In the genomic region with DNA sequence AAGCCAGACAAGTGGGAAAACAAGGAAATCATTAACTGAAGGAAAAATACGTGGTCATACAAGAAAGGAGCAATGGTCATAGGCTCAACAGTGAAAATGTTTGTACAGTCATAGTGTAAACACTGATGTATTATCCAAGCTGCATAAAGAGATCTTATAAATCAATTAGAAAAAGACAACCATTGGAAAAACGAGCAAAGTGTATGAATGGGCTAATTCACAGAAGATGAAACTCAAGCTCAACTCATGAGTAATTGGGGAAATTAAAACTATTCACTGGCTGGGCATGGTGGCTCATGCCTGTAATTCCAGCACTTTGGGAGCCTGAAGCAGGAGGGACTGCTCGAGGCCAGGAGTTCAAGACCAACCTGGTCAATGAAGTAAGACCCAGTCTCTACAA, we compare ENCODE assay signal across 21 cellular contexts.
"Had no signal": no experiment of that assay in that cellular context is flagged by ENCODE, and none has a peak within 500 bp of the region (broad histone marks: within the 10 kb centered on the region; RNA-seq: fewer than 3 reads in every experiment).

No MANE protein-coding gene starts in this region.

- H3K27me3 Mint-ChIP-seq: progenitor cell of endocrine pancreas, type B pancreatic cell had no signal

- H3K4me3 ChIP-seq: right atrium auricular region, spleen, testis, vagina had no signal

- H3K4me3 Mint-ChIP-seq: dendritic cell treated with granulocyte-macrophage colony-stimulating factor and Interleukin-4, amounts not matched to agents 40 ng/mL and 50 ng/mL, for 4 days; natural killer cell treated with Interleukin-12 subunit alpha and Interleukin-12 subunit beta and Interleukin-15 and Interleukin-18, amount 100 ng/mL, for 72 hours; type B pancreatic cell had no signal

- H3K27ac Mint-ChIP-seq: activated naive CD4-positive, alpha-beta T cell treated with anti-CD3 and anti-CD28 coated beads, Interleukin-2, amount 50 U/mL, for 72 hours; brain; dendritic cell treated with granulocyte-macrophage colony-stimulating factor and Interleukin-4, amounts not matched to agents 40 ng/mL and 50 ng/mL, for 4 days; natural killer cell treated with Interleukin-12 subunit alpha and Interleukin-12 subunit beta and Interleukin-15 and Interleukin-18, amount 100 ng/mL, for 72 hours; progenitor cell of endocrine pancreas; type B pancreatic cell had no signal

- H3K9me3 Mint-ChIP-seq: activated naive CD4-positive, alpha-beta T cell treated with anti-CD3 and anti-CD28 coated beads, Interleukin-2, amount 50 U/mL, for 72 hours; natural killer cell treated with Interleukin-12 subunit alpha and Interleukin-12 subunit beta and Interleukin-15 and Interleukin-18, amount 100 ng/mL, for 72 hours had no signal

- H3K36me3 ChIP-seq: right atrium auricular region, spleen, vagina had no signal

- ATAC-seq: activated naive CD4-positive, alpha-beta T cell treated with anti-CD3 and anti-CD28 coated beads, Interleukin-2, amount 50 U/mL, for 72 hours; left ventricle myocardium superior; natural killer cell treated with Interleukin-12 subunit alpha and Interleukin-12 subunit beta and Interleukin-15 and Interleukin-18, amount 100 ng/mL, for 72 hours had no signal

- H3K4me1 ChIP-seq: testis had no signal

- H3K9me3 ChIP-seq: right atrium auricular region, spleen, testis, vagina had no signal

- DNase-seq: activated CD4-positive, alpha-beta T cell treated with anti-CD3 and anti-CD28 coated beads for 1 hour; activated T-cell treated with anti-CD3 and anti-CD28 coated beads, Interleukin-2, amount 50 U/mL, for 1 hour; aorta; caudate nucleus; effector CD4-positive, alpha-beta T cell; foreskin fibroblast; kidney; left ventricle myocardium superior; midbrain; spleen; stimulated activated CD4-positive, alpha-beta T cell treated with anti-CD3 and anti-CD28 coated beads, Interleukin-4, amount 100 ng/mL, for 1 hour; stimulated activated naive CD4-positive, alpha-beta T cell; testis had no signal
